20 cellular contexts compared by ENCODE assay signal in the genomic region with DNA sequence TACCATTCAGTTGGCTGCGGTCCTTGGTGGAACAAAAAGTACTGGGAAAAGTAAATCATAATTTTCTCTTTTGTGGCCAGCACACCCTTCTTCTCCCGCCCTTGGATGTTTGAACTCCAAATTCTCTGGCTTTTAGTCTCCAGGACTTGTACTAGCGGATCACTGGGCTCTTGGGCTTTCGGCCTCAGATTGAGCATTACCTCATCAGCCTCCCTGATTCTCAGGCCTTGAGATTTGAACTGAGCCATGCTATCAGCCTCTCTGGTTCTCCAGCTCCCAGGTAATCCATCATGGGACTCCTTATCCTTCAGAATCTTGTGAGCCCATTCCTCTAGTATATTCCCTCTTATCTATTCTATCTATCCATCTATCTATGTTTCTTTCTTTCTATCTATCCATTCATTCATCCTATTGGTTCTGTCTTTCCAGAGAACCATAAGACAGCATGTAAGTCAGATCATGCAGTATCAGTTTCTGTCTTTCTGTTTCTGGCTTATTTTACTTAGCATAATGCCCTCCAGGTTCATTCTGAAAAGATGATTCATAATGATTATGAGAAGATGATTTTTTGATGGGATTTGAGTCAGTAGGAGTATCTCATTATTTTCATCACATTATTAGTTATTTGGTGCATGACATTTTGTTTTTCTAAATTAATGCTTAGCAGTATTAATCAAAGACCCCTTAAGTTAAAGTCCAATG.
DNase-seq lines count a peak whose midpoint lies in the region; ATAC-seq and TF ChIP-seq lines count a peak whose summit lies in the region.
"Had no signal": no experiment of that assay in that cellular context is flagged by ENCODE, and none has a peak within 500 bp of the region (broad histone marks: within the 10 kb centered on the region; RNA-seq: fewer than 3 reads in every experiment).

No MANE protein-coding gene starts in this region.

- no peaks in the 10 kb centered on the region for H3K9me3 ChIP-seq in Peyer's patch
- H3K9me3 ChIP-seq in tibial nerve: no peaks in the 10 kb centered on the region

- H3K36me3 ChIP-seq in Peyer's patch (no peaks in the 10 kb centered on the region), tibial nerve (no peaks in the 10 kb centered on the region)

- TF ChIP-seq CTCF in Peyer's patch (IDR thresholded peaks at IDR 0.05) (no peak), tibial nerve (IDR thresholded peaks at IDR 0.05) (no peak), omental fat pad (IDR thresholded peaks at IDR 0.05) (no peak)

- DNase-seq in foreskin melanocyte (peak; percentile 17), Peyer's patch (no peak), tibial nerve (ENCODE audit: low spot score in 2 of 2) (no peak), A172 (ENCODE audit: low spot score) (no peak), omental fat pad (ENCODE audit: low spot score) (no peak)
- DNase-seq: activated CD8-positive, alpha-beta memory T cell treated with anti-CD3 and anti-CD28 coated beads for 24 hours; activated naive CD4-positive, alpha-beta T cell treated with anti-CD3 and anti-CD28 coated beads for 36 hours; activated T-cell treated with anti-CD3 and anti-CD28 coated beads, Interleukin-2, amount 50 U/mL, for 24 hours; amygdala; NCI-H1105; NCI-H2081; NCI-H345; NCI-H774; SHP77 treated with DMSO at 0.1 percent for 48 hours; stimulated activated CD4-positive, alpha-beta T cell treated with anti-CD3 and anti-CD28 coated beads, Interleukin-1b, Interleukin-23, amount 100 ng/mL, for 48 hours; T-helper 1 cell had no signal

- 90 to 91% methylated on average over 4 of the region's 4 CpGs for WGBS in tibial nerve, 2 donors

- no peak overlapping the region for H3K4me3 ChIP-seq in Peyer's patch
- H3K4me3 ChIP-seq in tibial nerve: no peak overlapping the region
- H3K4me3 ChIP-seq: skin epidermis had no signal

- peak; percentile 87 for ATAC-seq in GM18520 (IDR thresholded peaks at IDR 0.05; ENCODE audit: unreplicated experiment)
- peak; percentile 92 for ATAC-seq in HG02610 (IDR thresholded peaks at IDR 0.05; ENCODE audit: unreplicated experiment)
- peak; percentile 73 for ATAC-seq in HG03520 (IDR thresholded peaks at IDR 0.05; ENCODE audit: unreplicated experiment)
- ATAC-seq in omental fat pad (ENCODE audit: low FRiP score): no peak

- TF ChIP-seq EP300 in tibial nerve (IDR thresholded peaks at IDR 0.05): no peak

- H3K27me3 ChIP-seq in Peyer's patch (no peaks in the 10 kb centered on the region), tibial nerve (no peaks in the 10 kb centered on the region)

- H3K27ac ChIP-seq in Peyer's patch (no peak overlapping the region), tibial nerve (no peak overlapping the region)
- H3K27ac ChIP-seq: skin epidermis had no signal

- H3K4me1 ChIP-seq in Peyer's patch: no peaks in the 10 kb centered on the region
- no peaks in the 10 kb centered on the region for H3K4me1 ChIP-seq in tibial nerve

- TF ChIP-seq POLR2A in Peyer's patch (IDR thresholded peaks at IDR 0.05): no peak
- TF ChIP-seq POLR2A in tibial nerve (IDR thresholded peaks at IDR 0.05): no peak
